26 cellular contexts compared by ENCODE assay signal in genomic region chr20:44288252-44288651, GRCh38. TPM values are rescaled to one million over a fixed set of nuclear protein-coding genes. Genes with fewer than 3 reads are reported as not detected.
DNase-seq lines count a peak whose midpoint lies in the region; ATAC-seq and TF ChIP-seq lines count a peak whose summit lies in the region.
"Had no signal": no experiment of that assay in that cellular context is flagged by ENCODE, and none has a peak within 500 bp of the region (broad histone marks: within the 10 kb centered on the region; RNA-seq: fewer than 3 reads in every experiment).

No MANE protein-coding gene starts in this region.

- H3K9me3 ChIP-seq in BE2C (no peaks in the 10 kb centered on the region), heart right ventricle (no peaks in the 10 kb centered on the region)
- no peaks in the 10 kb centered on the region for H3K9me3 ChIP-seq in CD8-positive, alpha-beta T cell (ENCODE audit: low read length)
- H3K9me3 ChIP-seq: SK-N-SH, thyroid gland had no signal

- DNase-seq in BE2C (no peak), RPMI8226 (peak; percentile 11), heart right ventricle (no peak), NCI-H748 (lab: John Stamatoyannopoulos, UW; ENCODE audit: unreplicated experiment) (no peak)
- no peak for DNase-seq in CD8-positive, alpha-beta T cell
- DNase-seq: activated CD4-positive, alpha-beta memory T cell treated with anti-CD3 and anti-CD28 coated beads for 36 hours; activated T-cell treated with anti-CD3 and anti-CD28 coated beads for 4 hours; HCEC 1CT; IMR-90; NCI-H1105 treated with DMSO at 0.1 percent for 48 hours; NCI-H2081 treated with DMSO at 0.1 percent for 48 hours; SK-N-SH; stimulated activated CD4-positive, alpha-beta T cell treated with anti-CD3 and anti-CD28 coated beads, Interleukin-2, amount 100 ng/mL, for 48 hours; thyroid gland had no signal

- no peak overlapping the region for H3K4me3 Mint-ChIP-seq in CD8-positive, alpha-beta T cell
- H3K4me3 Mint-ChIP-seq: activated CD4-positive, alpha-beta memory T cell treated with anti-CD3 and anti-CD28 coated beads for 36 hours; CD4-positive, alpha-beta memory T cell; dendritic cell treated with granulocyte-macrophage colony-stimulating factor and Interleukin-4, amounts not matched to agents 40 ng/mL and 50 ng/mL, for 4 days had no signal

- H3K36me3 ChIP-seq in BE2C (no peaks in the 10 kb centered on the region), heart right ventricle (peaks cover 0 to 12% (median 0%) of the 10 kb centered on the region in 9 donors)
- no peaks in the 10 kb centered on the region for H3K36me3 ChIP-seq in CD8-positive, alpha-beta T cell (ENCODE audit: insufficient read depth, low read length)
- H3K36me3 ChIP-seq: thyroid gland had no signal

- POLR2A ChIA-PET in CD8-positive, alpha-beta T cell (lab: Charles Lee) = no interaction called here

- no peak overlapping the region for H3K27ac ChIP-seq in CD8-positive, alpha-beta T cell (ENCODE audit: low read depth, low read length)
- peak overlapping the region in 3 of 10 donors; percentile 63 to 75 (median 70) for H3K27ac ChIP-seq in heart right ventricle
- H3K27ac ChIP-seq: thyroid gland, VCaP had no signal

- no peak overlapping the region for H3K27ac Mint-ChIP-seq in CD8-positive, alpha-beta T cell
- H3K27ac Mint-ChIP-seq: activated CD4-positive, alpha-beta memory T cell treated with anti-CD3 and anti-CD28 coated beads for 36 hours; dendritic cell treated with granulocyte-macrophage colony-stimulating factor and Interleukin-4, amounts not matched to agents 40 ng/mL and 50 ng/mL, for 4 days; progenitor cell of endocrine pancreas had no signal

- WGBS in heart right ventricle, 2 donors = 97 to 100% methylated on average over 3 of the region's 3 CpGs

- peak; percentile 48 for ATAC-seq in CD8-positive, alpha-beta T cell
- peak in 5 of 8 donors; percentile 18 to 83 (median 26) for ATAC-seq in heart right ventricle
- no peak for ATAC-seq in GM21423 (IDR thresholded peaks at IDR 0.05; ENCODE audit: unreplicated experiment)
- ATAC-seq in GM18858 (IDR thresholded peaks at IDR 0.05; ENCODE audit: unreplicated experiment) = no peak
- ATAC-seq in GM19328 (IDR thresholded peaks at IDR 0.05; ENCODE audit: unreplicated experiment) = no peak

- CTCF ChIA-PET in CD8-positive, alpha-beta T cell (lab: Charles Lee) = interaction anchor here (5.5 kb wide), 1 partner anchor 73 kb away, joined by 45 read pairs; no protein-coding TSS in a partner anchor

- H3K27me3 Mint-ChIP-seq in CD8-positive, alpha-beta T cell (ENCODE audit: low read depth) = no peaks in the 10 kb centered on the region
- H3K27me3 Mint-ChIP-seq: activated CD4-positive, alpha-beta memory T cell treated with anti-CD3 and anti-CD28 coated beads for 36 hours; CD4-positive, alpha-beta memory T cell; dendritic cell treated with granulocyte-macrophage colony-stimulating factor and Interleukin-4, amounts not matched to agents 40 ng/mL and 50 ng/mL, for 4 days; progenitor cell of endocrine pancreas had no signal

- H3K4me1 ChIP-seq in BE2C = peaks cover 4% of the 10 kb centered on the region; the same call in 1 of the 2 replicates
- peaks cover 3% of the 10 kb centered on the region for H3K4me1 ChIP-seq in CD8-positive, alpha-beta T cell (ENCODE audit: insufficient read depth, low read length)
- H3K4me1 ChIP-seq in heart right ventricle = peaks cover 0 to 23% (median 9%) of the 10 kb centered on the region in 9 donors

- TF ChIP-seq CTCF in BE2C (IDR thresholded peaks at IDR 0.05; ENCODE audit: low read depth, low read length) = peak; percentile 27; the same call in 1 of the 2 replicates
- TF ChIP-seq CTCF in CD8-positive, alpha-beta T cell (IDR thresholded peaks at IDR 0.05) = no peak
- no peak for TF ChIP-seq CTCF in heart right ventricle (IDR thresholded peaks at IDR 0.05)

- H3K4me3 ChIP-seq in BE2C (ENCODE audit: low read depth, low read length) (no peak overlapping the region), heart right ventricle (no peak overlapping the region)
- no peak overlapping the region for H3K4me3 ChIP-seq in CD8-positive, alpha-beta T cell (ENCODE audit: low read depth, low read length)
- H3K4me3 ChIP-seq: smooth muscle cell, thyroid gland had no signal

- H3K27me3 ChIP-seq in BE2C = no peaks in the 10 kb centered on the region; the same call in 1 of the 2 replicates
- H3K27me3 ChIP-seq in CD8-positive, alpha-beta T cell (ENCODE audit: insufficient read depth, low read length) = no peaks in the 10 kb centered on the region
- H3K27me3 ChIP-seq in heart right ventricle = no peaks in the 10 kb centered on the region
- H3K27me3 ChIP-seq: thyroid gland had no signal

- peaks cover 38% of the 10 kb centered on the region for H3K36me3 Mint-ChIP-seq in CD8-positive, alpha-beta T cell

- H3K9me3 Mint-ChIP-seq in CD8-positive, alpha-beta T cell = no peaks in the 10 kb centered on the region
- H3K9me3 Mint-ChIP-seq: activated CD4-positive, alpha-beta memory T cell treated with anti-CD3 and anti-CD28 coated beads for 36 hours; dendritic cell treated with granulocyte-macrophage colony-stimulating factor and Interleukin-4, amounts not matched to agents 40 ng/mL and 50 ng/mL, for 4 days had no signal

- intact Hi-C loops in CD8-positive, alpha-beta T cell (cut with DNase I, micrococcal nuclease) = loop anchor here (1.0 kb wide), 1 partner anchor 71 kb away; no protein-coding TSS in a partner anchor
- intact Hi-C loops in heart right ventricle (cut with DNase I) = no loop called here

- H3K4me1 Mint-ChIP-seq in CD8-positive, alpha-beta T cell (ENCODE audit: low read depth) = no peaks in the 10 kb centered on the region

RNA-seq across cellular contexts. Expression of gene FITM2, which starts 22.8 kb away (rescaled TPM):
- polyA plus RNA-seq in BE2C (2012; ENCODE audit: insufficient read depth, insufficient read length, low read depth) = 19.5 TPM
- total RNA-seq in CD8-positive, alpha-beta T cell = 1 to 10 TPM; 3.3 to 3.4 TPM
- 100 to 1,000 TPM in 8 of 10 donors, 10 to 100 TPM in 2; 94.4 to 182 (median 140) TPM for total RNA-seq in heart right ventricle
- 10 to 100 TPM; 25.2 to 28.0 TPM for polyA plus RNA-seq in heart right ventricle

RNA-seq across cellular contexts. Expression of gene GDAP1L1, which starts 41.1 kb away (rescaled TPM):
- polyA plus RNA-seq in BE2C (2012; ENCODE audit: insufficient read depth, insufficient read length, low read depth) = 217 TPM
- total RNA-seq in CD8-positive, alpha-beta T cell = not detected
- under 1 TPM in 8 of 10 donors, not detected in 2; 0.09 to 0.71 (median 0.31) TPM for total RNA-seq in heart right ventricle
- under 1 TPM; 0.35 to 0.66 TPM for polyA plus RNA-seq in heart right ventricle
- total RNA-seq: activated CD4-positive, alpha-beta memory T cell treated with anti-CD3 and anti-CD28 coated beads for 36 hours; CD4-positive, alpha-beta memory T cell; IMR-90; liver; M059J; NCI-H460; smooth muscle cell had no signal
- polyA plus RNA-seq: IMR-90, liver, smooth muscle cell had no signal

RNA-seq across cellular contexts. Expression of gene R3HDML, which starts 48.6 kb away (rescaled TPM):
- not detected for polyA plus RNA-seq in BE2C (2012; ENCODE audit: insufficient read depth, insufficient read length, low read depth)
- not detected for total RNA-seq in CD8-positive, alpha-beta T cell
- total RNA-seq in heart right ventricle = not detected
- polyA plus RNA-seq in heart right ventricle = not detected
- total RNA-seq: activated CD4-positive, alpha-beta memory T cell treated with anti-CD3 and anti-CD28 coated beads for 36 hours; CD4-positive, alpha-beta memory T cell; Daoy; IMR-90; liver; M059J; NCI-H460; progenitor cell of endocrine pancreas; smooth muscle cell; thyroid gland had no signal
- polyA plus RNA-seq: CD4-positive, alpha-beta memory T cell; IMR-90; liver; SK-N-SH; smooth muscle cell had no signal

Comparison
In these comparisons a context has a peak if more than half of its experiments do, and no peak if none do; other contexts are left out.
1. ATAC-seq: peak in CD8-positive, alpha-beta T cell (single experiment) and heart right ventricle (5 of 8); none in GM21423 (single experiment), GM18858 (single experiment) and GM19328 (single experiment).
2. RNA of gene FITM2, which starts 22.8 kb away (total RNA-seq): 94.4 to 182 TPM in heart right ventricle; 3.3 to 3.4 TPM in CD8-positive, alpha-beta T cell; every median in the first group is over 10 times any median in the second.
3. intact Hi-C loops: an anchor here in CD8-positive, alpha-beta T cell (1.0 kb wide); none called in heart right ventricle.